Comparison of ENCODE assay signal across 1 cellular context in genomic region chr22:19218541-19219233, GRCh38.
A peak's percentile ranks its signal among the peaks of the same experiment; 100 is the strongest.
TF ChIP-seq lines count a peak whose summit lies in the region.

No MANE protein-coding gene starts in this region.

TF ChIP-seq in K562, 482 proteins besides CTCF, POLR2A, EP300 and RAD21 (continued from another document and continues in another):
- TF ChIP-seq ZNF395 (CRISPR knock-in tag; IDR thresholded peaks at IDR 0.05) (peak; percentile 42; the same call in 1 of the 2 replicates), SREBF1 (IDR thresholded peaks at IDR 0.05; ENCODE audit: borderline replicate concordance, low read depth, low read length) (no peak), SRSF3 (IDR thresholded peaks at IDR 0.05; ENCODE audit: insufficient read depth, low read length) (no peak), DLX4 (CRISPR knock-in tag; IDR thresholded peaks at IDR 0.05) (no peak), NCOA2 (IDR thresholded peaks at IDR 0.05; ENCODE audit: partially characterized antibody in 2 of 2) (no peak), STAT6 (CRISPR knock-in tag; IDR thresholded peaks at IDR 0.05) (no peak; the same call in 1 of the 2 replicates), CREB5 (CRISPR knock-in tag; IDR thresholded peaks at IDR 0.05) (no peak), MTF1 (CRISPR knock-in tag; IDR thresholded peaks at IDR 0.05; ENCODE audit: borderline replicate concordance) (no peak), ZNF133 (CRISPR knock-in tag; IDR thresholded peaks at IDR 0.05) (no peak), NONO (IDR thresholded peaks at IDR 0.05; ENCODE audit: low read depth in 2 of 2, low read length in 1 of 2) (no peak), JUND (IDR thresholded peaks at IDR 0.05; ENCODE audit: borderline replicate concordance, low read depth, low read length) (no peak), JUND (tag; IDR thresholded peaks at IDR 0.05; ENCODE audit: borderline replicate concordance, low read depth, low read length) (no peak), RHOXF2B (CRISPR knock-in tag; conservative IDR thresholded peaks at IDR 0.05) (0 out of 2 replicates have a peak, but pooled peaks have one; percentile 41), ZNF707 (CRISPR knock-in tag; conservative IDR thresholded peaks at IDR 0.05) (no peak), PHTF2 (CRISPR knock-in tag; IDR thresholded peaks at IDR 0.05) (no peak), BRD9 (IDR thresholded peaks at IDR 0.05; ENCODE audit: low read depth, partially characterized antibody) (no peak), MYC (IDR thresholded peaks at IDR 0.05; ENCODE audit: low read depth, low read length) (no peak), MYC (CRISPR knock-in tag; IDR thresholded peaks at IDR 0.05; ENCODE audit: borderline replicate concordance, low read depth) (peak; percentile 82; the same call in 1 of the 2 replicates), ZNF511 (CRISPR knock-in tag; IDR thresholded peaks at IDR 0.05) (peak; percentile 94; the same call in 1 of the 2 replicates), RBM17 (IDR thresholded peaks at IDR 0.05; ENCODE audit: borderline replicate concordance, low read depth, low read length) (no peak), BRF2 (IDR thresholded peaks at IDR 0.05; ENCODE audit: borderline replicate concordance, insufficient read depth, insufficient read length) (no peak), IFI16 (CRISPR knock-in tag; IDR thresholded peaks at IDR 0.05) (no peak), NR0B1 (IDR thresholded peaks at IDR 0.05; ENCODE audit: partially characterized antibody) (no peak), ZNF766 (CRISPR knock-in tag; conservative IDR thresholded peaks at IDR 0.05) (no peak), EWSR1 (IDR thresholded peaks at IDR 0.05; ENCODE audit: borderline replicate concordance, low read depth, partially characterized antibody) (no peak), NFRKB (IDR thresholded peaks at IDR 0.05; ENCODE audit: low read depth) (no peak), ZZZ3 (IDR thresholded peaks at IDR 0.05) (no peak), GTF2F1 (IDR thresholded peaks at IDR 0.05; ENCODE audit: low read depth, low read length) (no peak), ZNF165 (CRISPR knock-in tag; IDR thresholded peaks at IDR 0.05; ENCODE audit: borderline replicate concordance) (no peak; the same call in 1 of the 2 replicates), ZFPM2 (CRISPR knock-in tag; IDR thresholded peaks at IDR 0.05) (peak; percentile 92), SP2 (IDR thresholded peaks at IDR 0.05; ENCODE audit: extremely low read depth, low read depth, low read length, poor library complexity, severe bottlenecking) (no peak), ASH1L (IDR thresholded peaks at IDR 0.05; ENCODE audit: borderline replicate concordance, low read depth, partially characterized antibody) (no peak), TFAM (CRISPR knock-in tag; conservative IDR thresholded peaks at IDR 0.05) (no peak), HMBOX1 (IDR thresholded peaks at IDR 0.05) (no peak), SMARCA5 (IDR thresholded peaks at IDR 0.05) (no peak), TEAD1 (CRISPR knock-in tag; IDR thresholded peaks at IDR 0.05) (peak in 1 of 2 experiments; percentile 37; a peak in 1 of 4 replicates), ZMIZ1 (IDR thresholded peaks at IDR 0.05; ENCODE audit: low read depth in 2 of 2, low read length in 2 of 2) (no peak), ZNF436 (CRISPR knock-in tag; IDR thresholded peaks at IDR 0.05) (no peak), THAP7 (CRISPR knock-in tag; IDR thresholded peaks at IDR 0.05) (no peak), KHSRP (IDR thresholded peaks at IDR 0.05) (no peak), ZNF253 (CRISPR knock-in tag; conservative IDR thresholded peaks at IDR 0.05) (peak; percentile 55; the same call in 1 of the 2 replicates), ARID4B (CRISPR knock-in tag; IDR thresholded peaks at IDR 0.05) (peak; percentile 65; the same call in 1 of the 2 replicates), RBM39 (optimal IDR thresholded peaks at IDR 0.05; ENCODE audit: low read depth, low read length) (no peak), ZFP36 (IDR thresholded peaks at IDR 0.05; ENCODE audit: low read depth, low read length, partially characterized antibody) (peak; percentile 36), NCOA6 (IDR thresholded peaks at IDR 0.05) (no peak), ARHGAP35 (IDR thresholded peaks at IDR 0.05; ENCODE audit: partially characterized antibody) (no peak), BACH1 (tag; IDR thresholded peaks at IDR 0.05) (no peak; the same call in 1 of the 2 replicates)
